Comparison of ENCODE assay signal across 9 cellular contexts in genomic region chr19:46115396-46116109, GRCh38. TPM values are rescaled to one million over a fixed set of nuclear protein-coding genes. Genes with fewer than 3 reads are reported as not detected.
DNase-seq lines count a peak whose midpoint lies in the region; ATAC-seq and TF ChIP-seq lines count a peak whose summit lies in the region.
"Had no signal": no experiment of that assay in that cellular context is flagged by ENCODE, and none has a peak within 500 bp of the region (broad histone marks: within the 10 kb centered on the region; RNA-seq: fewer than 3 reads in every experiment).

No MANE protein-coding gene starts in this region.

- H3K27me3 ChIP-seq in PC-3 (ENCODE audit: low read length) = peaks cover 5% of the 10 kb centered on the region; the same call in 1 of the 2 replicates

- no peak overlapping the region for H2AFZ ChIP-seq in PC-3 (ENCODE audit: low read length)

- no peaks in the 10 kb centered on the region for H3K9me2 ChIP-seq in PC-3 (replicated peaks; ENCODE audit: low read length)

- intact Hi-C loops in PC-3 (cut with micrococcal nuclease) = no loop called here

- BruUV-seq in PC-3 (replicated peaks; lab: Mats Ljungman, UMichigan) = no TSS peak

- no peaks in the 10 kb centered on the region for H3F3A ChIP-seq in PC-3 (ENCODE audit: low read length, unreplicated experiment)

- H3K79me2 ChIP-seq in PC-3 (ENCODE audit: low read length) = no peaks in the 10 kb centered on the region

- ATAC-seq in PC-3 = peak; percentile 95
- no peak for ATAC-seq in GM21619 (IDR thresholded peaks at IDR 0.05; ENCODE audit: unreplicated experiment)

- CTCF ChIA-PET in PC-3 (lab: Charles Lee) = interaction anchor here (0.6 kb wide), 1 partner anchor 31 kb away, joined by 3 read pairs; no protein-coding TSS in a partner anchor

- H3K27ac ChIP-seq in PC-3 (ENCODE audit: low read length) = peak overlapping the region; percentile 58
- H3K27ac ChIP-seq in epithelial cell of prostate = peak overlapping the region; percentile 56

- H4K20me1 ChIP-seq in PC-3 (ENCODE audit: low read length) = no peaks in the 10 kb centered on the region

- DNase-seq in SKM-1 treated with dmso at 0.1 percent for 144 hours (lab: John Stamatoyannopoulos, UW; ENCODE audit: unreplicated experiment) (peak; percentile 1), SKM-1 (lab: John Stamatoyannopoulos, UW; ENCODE audit: unreplicated experiment) (no peak), PC-3 (peak; percentile 85), epithelial cell of prostate (ENCODE audit: low read depth, low spot score) (peak; percentile 72), ureter (ENCODE audit: low spot score) (no peak), AML-193 (lab: John Stamatoyannopoulos, UW) (no peak)
- peak; percentile 16 to 60 (median 32) for DNase-seq in stimulated activated CD4-positive, alpha-beta T cell treated with anti-CD3 and anti-CD28 coated beads, TNF-alpha, amount 100 ng/mL, for 24 hours (ENCODE audit: low read depth in 3 of 3)

- no peak overlapping the region for H3K4me3 ChIP-seq in PC-3 (ENCODE audit: low read length)

- no peak for TF ChIP-seq CTCF in PC-3 (conservative IDR thresholded peaks at IDR 0.05; ENCODE audit: low read depth, low read length)

- no peak overlapping the region for H3K9ac ChIP-seq in PC-3 (ENCODE audit: low read length)

- POLR2A ChIA-PET in PC-3 (lab: Charles Lee; ENCODE audit: unreplicated experiment) = no interaction called here

- no peaks in the 10 kb centered on the region for H3K36me3 ChIP-seq in PC-3 (ENCODE audit: low read depth, low read length)

- no peaks in the 10 kb centered on the region for H3K9me3 ChIP-seq in PC-3 (ENCODE audit: low read length)

- H3K4me2 ChIP-seq in PC-3 (ENCODE audit: low read length) = peak overlapping the region; percentile 65

- H3K4me1 ChIP-seq in PC-3 (ENCODE audit: insufficient read depth, low read length) = peaks cover 35% of the 10 kb centered on the region

RNA-seq across cellular contexts. Expression of gene IGFL3, which starts 8.9 kb away (rescaled TPM):
- not detected in 2 replicates for total RNA-seq in PC-3 (2014; rRNA removed)
- not detected for total RNA-seq in ureter
- total RNA-seq: lung microvascular endothelial cell had no signal

RNA-seq across cellular contexts. Expression of gene IGFL2, which starts 32.5 kb away (rescaled TPM):
- not detected in 2 replicates for total RNA-seq in PC-3 (2014; rRNA removed)
- not detected for total RNA-seq in ureter
- total RNA-seq: lung microvascular endothelial cell had no signal

Comparison
In these comparisons a context has a peak if more than half of its experiments do, and no peak if none do; other contexts are left out.
1. DNase-seq: peak in SKM-1 treated with dmso at 0.1 percent for 144 hours (single experiment), PC-3 (single experiment), epithelial cell of prostate (single experiment) and stimulated activated CD4-positive, alpha-beta T cell treated with anti-CD3 and anti-CD28 coated beads, TNF-alpha, amount 100 ng/mL, for 24 hours (3 of 3); none in SKM-1 (single experiment), ureter (single experiment) and AML-193 (0 of 2).